Comparison of ENCODE assay signal across 8 cellular contexts in genomic region chr22:39932918-39933649, GRCh38. TPM values are rescaled to one million over a fixed set of nuclear protein-coding genes. Genes with fewer than 3 reads are reported as not detected.
A peak's percentile ranks its signal among the peaks of the same experiment; 100 is the strongest.
DNase-seq lines count a peak whose midpoint lies in the region; ATAC-seq and TF ChIP-seq lines count a peak whose summit lies in the region.

No MANE protein-coding gene starts in this region.

- no peaks in the 10 kb centered on the region for H3K36me3 ChIP-seq in upper lobe of left lung

- peak overlapping the region; percentile 94 for H3K27ac Mint-ChIP-seq in activated CD8-positive, alpha-beta memory T cell treated with anti-CD3 and anti-CD28 coated beads, Interleukin-2, amount 10 ng/mL, durations not matched to agents 7 days and 5 days
- peak overlapping the region; percentile 95 for H3K27ac Mint-ChIP-seq in activated naive CD4-positive, alpha-beta T cell treated with anti-CD3 and anti-CD28 coated beads, Interleukin-2, amount 50 U/mL, for 24 hours

- peak; percentile 9 to 49 (median 42) for TF ChIP-seq CTCF in upper lobe of left lung (IDR thresholded peaks at IDR 0.05)

- peak overlapping the region; percentile 72 for H3K4me3 Mint-ChIP-seq in activated CD8-positive, alpha-beta memory T cell treated with anti-CD3 and anti-CD28 coated beads, Interleukin-2, amount 10 ng/mL, durations not matched to agents 7 days and 5 days
- peak overlapping the region; percentile 84 for H3K4me3 Mint-ChIP-seq in activated naive CD4-positive, alpha-beta T cell treated with anti-CD3 and anti-CD28 coated beads, Interleukin-2, amount 50 U/mL, for 24 hours

- H3K9me3 Mint-ChIP-seq in activated CD8-positive, alpha-beta memory T cell treated with anti-CD3 and anti-CD28 coated beads, Interleukin-2, amount 10 ng/mL, durations not matched to agents 7 days and 5 days (ENCODE audit: low read depth), result no peaks in the 10 kb centered on the region
- H3K9me3 Mint-ChIP-seq in activated naive CD4-positive, alpha-beta T cell treated with anti-CD3 and anti-CD28 coated beads, Interleukin-2, amount 50 U/mL, for 24 hours, result no peaks in the 10 kb centered on the region

- peaks cover 0 to 3% (median 0%) of the 10 kb centered on the region in 4 donors for H3K27me3 ChIP-seq in upper lobe of left lung

- no peak overlapping the region for H3K27ac ChIP-seq in upper lobe of left lung

- TF ChIP-seq POLR2A in upper lobe of left lung (IDR thresholded peaks at IDR 0.05), result no peak

- TF ChIP-seq EP300 in upper lobe of left lung (IDR thresholded peaks at IDR 0.05), result no peak

- peaks cover 50% of the 10 kb centered on the region for H3K36me3 Mint-ChIP-seq in activated CD8-positive, alpha-beta memory T cell treated with anti-CD3 and anti-CD28 coated beads, Interleukin-2, amount 10 ng/mL, durations not matched to agents 7 days and 5 days
- H3K36me3 Mint-ChIP-seq in activated naive CD4-positive, alpha-beta T cell treated with anti-CD3 and anti-CD28 coated beads, Interleukin-2, amount 50 U/mL, for 24 hours, result no peaks in the 10 kb centered on the region

- peak; percentile 59 for ATAC-seq in activated CD8-positive, alpha-beta memory T cell treated with anti-CD3 and anti-CD28 coated beads, Interleukin-2, amount 10 ng/mL, durations not matched to agents 7 days and 5 days
- peak in 1 of 2 donors; percentile 30 for ATAC-seq in upper lobe of left lung (ENCODE audit: low FRiP score in 2 of 2)
- no peak for ATAC-seq in GM21515 (IDR thresholded peaks at IDR 0.05; ENCODE audit: unreplicated experiment)

- DNase-seq in activated CD8-positive, alpha-beta memory T cell treated with anti-CD3 and anti-CD28 coated beads, Interleukin-2, amount 10 ng/mL, durations not matched to agents 7 days and 5 days, result peak; percentile 87
- no peak for DNase-seq in activated CD8-positive, alpha-beta memory T cell treated with anti-CD3 and anti-CD28 coated beads for 24 hours
- DNase-seq in NCI-H460 (ENCODE audit: extremely low read depth, low read depth), result peak; percentile 24
- peak; percentile 41 for DNase-seq in kidney tubule cell (ENCODE audit: low spot score)
- peak in 1 of 2 donors; percentile 39 for DNase-seq in upper lobe of left lung
- no peak for DNase-seq in NK-92 treated with Interleukin-12 subunit alpha and Interleukin-12 subunit beta, amount 100 ng/mL, for 24 hours (lab: John Stamatoyannopoulos, UW)

- H3K9me3 ChIP-seq in upper lobe of left lung, result no peaks in the 10 kb centered on the region

- peaks cover 55% of the 10 kb centered on the region for H3K4me1 Mint-ChIP-seq in activated CD8-positive, alpha-beta memory T cell treated with anti-CD3 and anti-CD28 coated beads, Interleukin-2, amount 10 ng/mL, durations not matched to agents 7 days and 5 days
- peaks cover 55% of the 10 kb centered on the region for H3K4me1 Mint-ChIP-seq in activated naive CD4-positive, alpha-beta T cell treated with anti-CD3 and anti-CD28 coated beads, Interleukin-2, amount 50 U/mL, for 24 hours

- peaks cover 0 to 4% (median 0%) of the 10 kb centered on the region in 4 donors for H3K4me1 ChIP-seq in upper lobe of left lung

- WGBS in upper lobe of left lung, 2 donors, result 66 to 70% methylated on average over 7 of the region's 7 CpGs

- H3K4me3 ChIP-seq in upper lobe of left lung, result no peak overlapping the region

- H3K27me3 Mint-ChIP-seq in activated CD8-positive, alpha-beta memory T cell treated with anti-CD3 and anti-CD28 coated beads, Interleukin-2, amount 10 ng/mL, durations not matched to agents 7 days and 5 days, result no peaks in the 10 kb centered on the region
- no peaks in the 10 kb centered on the region for H3K27me3 Mint-ChIP-seq in activated naive CD4-positive, alpha-beta T cell treated with anti-CD3 and anti-CD28 coated beads, Interleukin-2, amount 50 U/mL, for 24 hours

- CTCF ChIA-PET in activated CD8-positive, alpha-beta memory T cell treated with anti-CD3 and anti-CD28 coated beads, Interleukin-2, amount 10 ng/mL, durations not matched to agents 7 days and 5 days (lab: Charles Lee), result interaction anchor here (0.8 to 4.4 kb wide), 26 partner anchors 9 to 402 kb away, joined by 3 to 62 read pairs (median 4); partner anchors contain the start of gene FAM83F

RNA-seq across cellular contexts. Expression of gene TMA7B, which starts 27.1 kb away (rescaled TPM):
- 10 to 100 TPM in 1 of 2 experiments, 1 to 10 TPM in 1; 5.1 to 11.0 TPM for total RNA-seq in activated CD8-positive, alpha-beta memory T cell treated with anti-CD3 and anti-CD28 coated beads, Interleukin-2, amount 10 ng/mL, durations not matched to agents 7 days and 5 days
- total RNA-seq in NCI-H460 (2014; rRNA removed; shearing (Covaris generic)), result not detected in 2 replicates
- not detected in 2 replicates for polyA plus RNA-seq in NCI-H460 (2014; cell fraction: nucleus; rRNA removed)
- 1 to 10 TPM in 2 of 6 donors, under 1 TPM in 3, not detected in 1; 0.24 to 2.3 (median 0.76) TPM for total RNA-seq in upper lobe of left lung

RNA-seq across cellular contexts. Expression of gene GRAP2, which starts 32.2 kb away (rescaled TPM):
- 100 to 1,000 TPM; 183 to 257 TPM for total RNA-seq in activated CD8-positive, alpha-beta memory T cell treated with anti-CD3 and anti-CD28 coated beads, Interleukin-2, amount 10 ng/mL, durations not matched to agents 7 days and 5 days
- total RNA-seq in NCI-H460 (2014; rRNA removed; shearing (Covaris generic)), result 0.02 TPM in 1 of 2 replicates, not detected in the other
- not detected in 2 replicates for polyA plus RNA-seq in NCI-H460 (2014; cell fraction: nucleus; rRNA removed)
- 10 to 100 TPM in 1 of 6 donors, 1 to 10 TPM in 5; 3.2 to 22.0 (median 7.2) TPM for total RNA-seq in upper lobe of left lung

RNA-seq across cellular contexts. Expression of gene ENTHD1, which starts 39.5 kb away (rescaled TPM):
- total RNA-seq in activated CD8-positive, alpha-beta memory T cell treated with anti-CD3 and anti-CD28 coated beads, Interleukin-2, amount 10 ng/mL, durations not matched to agents 7 days and 5 days, result under 1 TPM; 0.21 to 0.41 TPM
- total RNA-seq in NCI-H460 (2014; rRNA removed; shearing (Covaris generic)), result not detected in 2 replicates
- not detected in 2 replicates for polyA plus RNA-seq in NCI-H460 (2014; cell fraction: nucleus; rRNA removed)
- under 1 TPM in 1 of 6 donors, not detected in 5; 0.09 TPM for total RNA-seq in upper lobe of left lung

Comparison
In these comparisons a context has a peak if more than half of its experiments do, and no peak if none do; other contexts are left out.
1. DNase-seq: peak in activated CD8-positive, alpha-beta memory T cell treated with anti-CD3 and anti-CD28 coated beads, Interleukin-2, amount 10 ng/mL, durations not matched to agents 7 days and 5 days (single experiment), NCI-H460 (single experiment) and kidney tubule cell (single experiment); none in activated CD8-positive, alpha-beta memory T cell treated with anti-CD3 and anti-CD28 coated beads for 24 hours (single experiment) and NK-92 treated with Interleukin-12 subunit alpha and Interleukin-12 subunit beta, amount 100 ng/mL, for 24 hours (single experiment).
2. RNA of gene GRAP2, which starts 32.2 kb away (total RNA-seq): 183 to 257 TPM in activated CD8-positive, alpha-beta memory T cell treated with anti-CD3 and anti-CD28 coated beads, Interleukin-2, amount 10 ng/mL, durations not matched to agents 7 days and 5 days; 3.2 to 22.0 TPM in upper lobe of left lung and 0.02 TPM in NCI-H460; every median in the first group is over 4 times any median in the second.